9 cellular contexts compared by ENCODE assay signal in genomic region chr7:100444311-100445278, GRCh38. TPM values are rescaled to one million over a fixed set of nuclear protein-coding genes. Genes with fewer than 3 reads are reported as not detected.
A peak's percentile ranks its signal among the peaks of the same experiment; 100 is the strongest.
DNase-seq lines count a peak whose midpoint lies in the region; ATAC-seq lines count a peak whose summit lies in the region.
"Had no signal": no experiment of that assay in that cellular context is flagged by ENCODE, and none has a peak within 500 bp of the region (broad histone marks: within the 10 kb centered on the region; RNA-seq: fewer than 3 reads in every experiment).

No MANE protein-coding gene starts in this region.

- no peaks in the 10 kb centered on the region for H3K27me3 Mint-ChIP-seq in activated CD4-positive, alpha-beta memory T cell treated with anti-CD3 and anti-CD28 coated beads for 36 hours

- CTCF ChIA-PET in activated CD4-positive, alpha-beta memory T cell treated with anti-CD3 and anti-CD28 coated beads for 36 hours (lab: Charles Lee) = interaction anchor here (0.6 to 1.7 kb wide), 7 partner anchors 10 to 748 kb away, joined by 3 to 5 read pairs (median 3); no protein-coding TSS in a partner anchor

- peak overlapping the region; percentile 72 for H3K27ac Mint-ChIP-seq in activated CD4-positive, alpha-beta memory T cell treated with anti-CD3 and anti-CD28 coated beads for 36 hours

- POLR2A ChIA-PET in activated CD4-positive, alpha-beta memory T cell treated with anti-CD3 and anti-CD28 coated beads for 36 hours (lab: Charles Lee) = interaction anchor here (0.6 to 2.4 kb wide), 3 partner anchors 11 to 25 kb away, joined by 3 to 15 read pairs (median 5); partner anchors contain the start of genes MEPCE and ZCWPW1

- H3K4me1 Mint-ChIP-seq in activated CD4-positive, alpha-beta memory T cell treated with anti-CD3 and anti-CD28 coated beads for 36 hours (ENCODE audit: low read depth) = peaks cover 12% of the 10 kb centered on the region

- ATAC-seq in left ventricle myocardium superior = peak; percentile 54
- ATAC-seq in GM21529 (IDR thresholded peaks at IDR 0.05; ENCODE audit: unreplicated experiment) = no peak

- H3K9me3 Mint-ChIP-seq in activated CD4-positive, alpha-beta memory T cell treated with anti-CD3 and anti-CD28 coated beads for 36 hours = no peaks in the 10 kb centered on the region

- no peak overlapping the region for H3K4me3 Mint-ChIP-seq in activated CD4-positive, alpha-beta memory T cell treated with anti-CD3 and anti-CD28 coated beads for 36 hours

- peak; percentile 54 for DNase-seq in SKM-1 treated with dmso at 0.1 percent for 144 hours (lab: John Stamatoyannopoulos, UW; ENCODE audit: unreplicated experiment)
- DNase-seq in SKM-1 (lab: John Stamatoyannopoulos, UW; ENCODE audit: unreplicated experiment) = no peak
- peak; percentile 47 for DNase-seq in activated CD4-positive, alpha-beta memory T cell treated with anti-CD3 and anti-CD28 coated beads for 36 hours
- no peak for DNase-seq in left ventricle myocardium superior
- DNase-seq in substantia nigra (lab: John Stamatoyannopoulos, UW) = no peak
- DNase-seq in NCI-H526 treated with DMSO at 0.1 percent for 48 hours (lab: John Stamatoyannopoulos, UW) = no peak
- no peak for DNase-seq in NCI-H446 (lab: John Stamatoyannopoulos, UW)

- intact Hi-C loops in activated CD4-positive, alpha-beta memory T cell treated with anti-CD3 and anti-CD28 coated beads for 36 hours (cut with micrococcal nuclease) = no loop called here
- intact Hi-C loops in left ventricle myocardium superior (cut with micrococcal nuclease) = no loop called here

- H3K36me3 Mint-ChIP-seq in activated CD4-positive, alpha-beta memory T cell treated with anti-CD3 and anti-CD28 coated beads for 36 hours = no peaks in the 10 kb centered on the region

- H3K27ac ChIP-seq in substantia nigra (ENCODE audit: low read depth, low read length, poor library complexity, severe bottlenecking) = peak overlapping the region; percentile 26

RNA-seq across cellular contexts. Expression of gene PPP1R35, which starts 8.3 kb away (rescaled TPM):
- 10 to 100 TPM; 76.0 to 76.5 TPM for total RNA-seq in activated CD4-positive, alpha-beta memory T cell treated with anti-CD3 and anti-CD28 coated beads for 36 hours
- 10.3 TPM for total RNA-seq in left ventricle myocardium superior

RNA-seq across cellular contexts. Expression of gene MEPCE, which starts 15.0 kb away (rescaled TPM):
- total RNA-seq in activated CD4-positive, alpha-beta memory T cell treated with anti-CD3 and anti-CD28 coated beads for 36 hours = 10 to 100 TPM; 41.3 to 42.0 TPM
- 25.8 TPM for total RNA-seq in left ventricle myocardium superior

RNA-seq across cellular contexts. Expression of gene ZCWPW1, which starts 16.1 kb away (rescaled TPM):
- 1 to 10 TPM; 3.9 to 4.0 TPM for total RNA-seq in activated CD4-positive, alpha-beta memory T cell treated with anti-CD3 and anti-CD28 coated beads for 36 hours
- total RNA-seq in left ventricle myocardium superior = 4.2 TPM

RNA-seq across cellular contexts. Expression of gene SPACDR, which starts 19.5 kb away (rescaled TPM):
- total RNA-seq in activated CD4-positive, alpha-beta memory T cell treated with anti-CD3 and anti-CD28 coated beads for 36 hours = 1 to 10 TPM; 3.5 to 3.9 TPM
- 0.32 TPM for total RNA-seq in left ventricle myocardium superior
- total RNA-seq: SK-MEL-5 had no signal

RNA-seq across cellular contexts. Expression of gene TSC22D4, which starts 34.4 kb away (rescaled TPM):
- total RNA-seq in activated CD4-positive, alpha-beta memory T cell treated with anti-CD3 and anti-CD28 coated beads for 36 hours = 10 to 100 TPM; 87.8 to 89.5 TPM
- 51.1 TPM for total RNA-seq in left ventricle myocardium superior

Comparison
In these comparisons a context has a peak if more than half of its experiments do, and no peak if none do; other contexts are left out.
1. DNase-seq: peak in SKM-1 treated with dmso at 0.1 percent for 144 hours (single experiment) and activated CD4-positive, alpha-beta memory T cell treated with anti-CD3 and anti-CD28 coated beads for 36 hours (single experiment); none in SKM-1 (single experiment), left ventricle myocardium superior (single experiment), substantia nigra (0 of 49), NCI-H526 treated with DMSO at 0.1 percent for 48 hours (single experiment) and NCI-H446 (0 of 2).